In the genomic region with DNA sequence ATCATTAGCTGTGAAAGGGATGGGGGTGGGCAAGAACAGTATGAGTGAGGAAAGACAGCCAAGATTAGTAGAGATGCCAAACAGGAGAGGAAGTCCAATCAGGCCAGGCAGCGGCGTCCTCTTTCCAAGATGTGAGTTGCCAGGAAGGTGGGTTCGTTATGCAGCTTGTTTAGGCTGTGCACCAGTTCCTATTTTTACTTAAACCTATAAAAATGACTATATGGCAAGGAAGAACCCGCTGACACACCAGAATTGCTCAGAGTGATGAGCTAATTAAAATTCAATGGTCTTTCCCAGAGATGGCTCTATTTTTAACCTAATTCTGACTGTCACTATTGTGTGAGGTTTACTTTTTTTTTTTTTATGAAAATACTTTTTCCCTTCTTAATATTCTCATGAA, we compare ENCODE assay signal across 18 cellular contexts.
DNase-seq lines count a peak whose midpoint lies in the region; ATAC-seq and TF ChIP-seq lines count a peak whose summit lies in the region.
"Had no signal": no experiment of that assay in that cellular context is flagged by ENCODE, and none has a peak within 500 bp of the region (broad histone marks: within the 10 kb centered on the region; RNA-seq: fewer than 3 reads in every experiment).

No MANE protein-coding gene starts in this region.

- H3K4me1 ChIP-seq in OCI-LY3 (ENCODE audit: low read length): peaks cover 29% of the 10 kb centered on the region
- peaks cover 0 to 17% (median 0%) of the 10 kb centered on the region in 12 donors for H3K4me1 ChIP-seq in heart left ventricle
- H3K4me1 ChIP-seq: BE2C had no signal

- H3K9me3 ChIP-seq in OCI-LY3 (ENCODE audit: insufficient read depth, low read length) (no peaks in the 10 kb centered on the region), heart left ventricle (no peaks in the 10 kb centered on the region)
- H3K9me3 ChIP-seq: BE2C had no signal

- no peaks in the 10 kb centered on the region for H3K79me2 ChIP-seq in OCI-LY3 (ENCODE audit: low read length)

- no peaks in the 10 kb centered on the region for H3K27me3 ChIP-seq in OCI-LY3 (ENCODE audit: low read depth, low read length)
- H3K27me3 ChIP-seq in heart left ventricle: no peaks in the 10 kb centered on the region

- H3K4me2 ChIP-seq in OCI-LY3 (ENCODE audit: low read length): peak overlapping the region; percentile 71

- peak; percentile 89 for DNase-seq in RPMI8226
- DNase-seq in sciatic nerve (ENCODE audit: low spot score): no peak
- DNase-seq in stimulated activated naive CD4-positive, alpha-beta T cell (lab: John Stamatoyannopoulos, UW): no peak
- DNase-seq in heart left ventricle: no peak
- no peak for DNase-seq in activated CD8-positive, alpha-beta T cell treated with anti-CD3 and anti-CD28 coated beads, Interleukin-2, amount 10 ng/mL, durations not matched to agents 7 days and 5 days
- DNase-seq: ACHN; BE2C; C1 segment of cervical spinal cord; CD4-positive, alpha-beta T cell; DMS153; DMS79 treated with DMSO at 0.1 percent for 48 hours; GF-D8; GOT3; H7; HFFc6 had no signal

- peak; percentile 33 for ATAC-seq in sciatic nerve
- no peak for ATAC-seq in heart left ventricle
- no peak for ATAC-seq in activated CD8-positive, alpha-beta T cell treated with anti-CD3 and anti-CD28 coated beads, Interleukin-2, amount 10 ng/mL, durations not matched to agents 7 days and 5 days
- ATAC-seq: HCT116 had no signal

- H3K4me3 ChIP-seq in OCI-LY3 (ENCODE audit: low read length) (no peak overlapping the region), heart left ventricle (no peak overlapping the region)

- no peak for TF ChIP-seq POLR2A in heart left ventricle (IDR thresholded peaks at IDR 0.05)

- H3K36me3 ChIP-seq in OCI-LY3 (replicated peaks; ENCODE audit: low read depth, low read length) (no peaks in the 10 kb centered on the region), heart left ventricle (no peaks in the 10 kb centered on the region)
- H3K36me3 ChIP-seq: BE2C had no signal

- H3K36me3 Mint-ChIP-seq in dendritic cell treated with granulocyte-macrophage colony-stimulating factor and Interleukin-4, amounts not matched to agents 40 ng/mL and 50 ng/mL, for 4 days (ENCODE audit: low read depth): no peaks in the 10 kb centered on the region
- no peaks in the 10 kb centered on the region for H3K36me3 Mint-ChIP-seq in activated CD8-positive, alpha-beta T cell treated with anti-CD3 and anti-CD28 coated beads, Interleukin-2, amount 10 ng/mL, durations not matched to agents 7 days and 5 days (ENCODE audit: low read depth)

- POLR2A ChIA-PET in activated CD8-positive, alpha-beta T cell treated with anti-CD3 and anti-CD28 coated beads, Interleukin-2, amount 10 ng/mL, durations not matched to agents 7 days and 5 days (lab: Charles Lee): no interaction called here

- peaks cover 41% of the 10 kb centered on the region for H3K4me1 Mint-ChIP-seq in dendritic cell treated with granulocyte-macrophage colony-stimulating factor and Interleukin-4, amounts not matched to agents 40 ng/mL and 50 ng/mL, for 4 days (ENCODE audit: low read depth)
- H3K4me1 Mint-ChIP-seq in activated CD8-positive, alpha-beta T cell treated with anti-CD3 and anti-CD28 coated beads, Interleukin-2, amount 10 ng/mL, durations not matched to agents 7 days and 5 days (ENCODE audit: low read depth): no peaks in the 10 kb centered on the region

- H3K9me3 Mint-ChIP-seq in dendritic cell treated with granulocyte-macrophage colony-stimulating factor and Interleukin-4, amounts not matched to agents 40 ng/mL and 50 ng/mL, for 4 days: no peaks in the 10 kb centered on the region
- no peaks in the 10 kb centered on the region for H3K9me3 Mint-ChIP-seq in activated CD8-positive, alpha-beta T cell treated with anti-CD3 and anti-CD28 coated beads, Interleukin-2, amount 10 ng/mL, durations not matched to agents 7 days and 5 days (ENCODE audit: insufficient read depth)
- H3K9me3 Mint-ChIP-seq: CD4-positive, alpha-beta T cell; HFFc6 had no signal

- H3K27ac ChIP-seq in OCI-LY3 (ENCODE audit: low read length) (no peak overlapping the region), heart left ventricle (no peak overlapping the region)

- H3K27me3 Mint-ChIP-seq in dendritic cell treated with granulocyte-macrophage colony-stimulating factor and Interleukin-4, amounts not matched to agents 40 ng/mL and 50 ng/mL, for 4 days: peaks cover 46% of the 10 kb centered on the region
- peaks cover 3% of the 10 kb centered on the region for H3K27me3 Mint-ChIP-seq in activated CD8-positive, alpha-beta T cell treated with anti-CD3 and anti-CD28 coated beads, Interleukin-2, amount 10 ng/mL, durations not matched to agents 7 days and 5 days (ENCODE audit: low read depth)
- H3K27me3 Mint-ChIP-seq: CD4-positive, alpha-beta T cell had no signal

- TF ChIP-seq CTCF in OCI-LY3 (IDR thresholded peaks at IDR 0.05; ENCODE audit: low read depth, low read length) (no peak), heart left ventricle (IDR thresholded peaks at IDR 0.05) (no peak)

- no peaks in the 10 kb centered on the region for H4K20me1 ChIP-seq in OCI-LY3 (ENCODE audit: insufficient read depth, low read length)

- WGBS in heart left ventricle, 4 donors: 58 to 71% (median 64%) methylated on average over 4 of the region's 4 CpGs

- CTCF ChIA-PET in activated CD8-positive, alpha-beta T cell treated with anti-CD3 and anti-CD28 coated beads, Interleukin-2, amount 10 ng/mL, durations not matched to agents 7 days and 5 days (lab: Charles Lee): interaction anchor here (0.7 kb wide), 1 partner anchor 371 kb away, joined by 3 read pairs; no protein-coding TSS in a partner anchor

- intact Hi-C loops in dendritic cell treated with granulocyte-macrophage colony-stimulating factor and Interleukin-4, amounts not matched to agents 40 ng/mL and 50 ng/mL, for 4 days (cut with micrococcal nuclease): no loop called here
- intact Hi-C loops in sciatic nerve (cut with DNase I) (no loop called here), heart left ventricle (cut with DNase I) (no loop called here)

- no peak overlapping the region for H3K4me3 Mint-ChIP-seq in dendritic cell treated with granulocyte-macrophage colony-stimulating factor and Interleukin-4, amounts not matched to agents 40 ng/mL and 50 ng/mL, for 4 days
- no peak overlapping the region for H3K4me3 Mint-ChIP-seq in activated CD8-positive, alpha-beta T cell treated with anti-CD3 and anti-CD28 coated beads, Interleukin-2, amount 10 ng/mL, durations not matched to agents 7 days and 5 days
- H3K4me3 Mint-ChIP-seq: CD4-positive, alpha-beta T cell; HFFc6 had no signal

- H3K27ac Mint-ChIP-seq in dendritic cell treated with granulocyte-macrophage colony-stimulating factor and Interleukin-4, amounts not matched to agents 40 ng/mL and 50 ng/mL, for 4 days: peak overlapping the region; percentile 63
- H3K27ac Mint-ChIP-seq in activated CD8-positive, alpha-beta T cell treated with anti-CD3 and anti-CD28 coated beads, Interleukin-2, amount 10 ng/mL, durations not matched to agents 7 days and 5 days: no peak overlapping the region
- H3K27ac Mint-ChIP-seq: CD4-positive, alpha-beta T cell; HFFc6 had no signal

- no peak overlapping the region for H2AFZ ChIP-seq in OCI-LY3 (ENCODE audit: low read depth, low read length)

- H3K9ac ChIP-seq in OCI-LY3 (ENCODE audit: low read length): no peak overlapping the region
